ENCODE assay signal across 8 cellular contexts in the genomic region with DNA sequence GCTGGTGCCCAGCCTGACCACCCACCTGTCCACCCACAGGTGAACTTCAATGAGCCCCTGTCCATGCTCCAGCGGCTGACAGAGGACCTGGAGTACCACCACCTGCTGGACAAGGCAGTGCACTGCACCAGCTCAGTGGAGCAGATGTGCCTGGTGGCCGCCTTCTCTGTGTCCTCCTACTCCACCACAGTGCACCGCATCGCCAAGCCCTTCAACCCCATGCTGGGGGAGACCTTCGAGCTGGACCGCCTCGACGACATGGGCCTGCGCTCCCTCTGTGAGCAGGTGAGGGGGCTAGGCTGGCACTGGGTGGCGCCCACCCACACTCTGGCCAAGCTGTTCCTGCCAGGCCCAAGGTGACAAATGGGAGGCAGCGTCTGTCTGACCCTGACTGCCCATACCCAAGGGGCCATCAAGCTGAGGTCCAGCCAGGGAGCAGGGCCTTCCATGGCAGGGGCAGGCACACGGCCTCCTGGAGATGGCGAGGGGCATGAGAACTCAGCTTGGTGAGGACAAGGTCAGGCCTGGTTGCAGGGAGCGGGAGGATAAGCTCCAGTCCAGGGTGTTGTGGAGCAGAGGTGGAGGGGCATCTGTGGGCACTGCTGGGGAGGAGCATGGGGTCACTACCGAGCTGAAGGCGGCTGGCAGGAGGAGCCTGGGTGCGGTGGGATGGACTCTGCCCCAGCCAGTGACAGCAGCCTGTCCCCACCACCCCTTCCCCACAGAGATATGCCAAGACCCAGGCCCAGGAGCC.
DNase-seq lines count a peak whose midpoint lies in the region; ATAC-seq and TF ChIP-seq lines count a peak whose summit lies in the region.

No MANE protein-coding gene starts in this region.

- TF ChIP-seq CTCF in heart left ventricle (IDR thresholded peaks at IDR 0.05) (peak; percentile 57 to 78 (median 68)), spleen (IDR thresholded peaks at IDR 0.05 in 8 of 11, conservative IDR thresholded peaks at IDR 0.05 in 3 of 11) (peak in 10 of 11 experiments; percentile 36 to 80 (median 67))

- DNase-seq in EL (peak; percentile 25), M059J (ENCODE audit: low read depth) (peak; percentile 3), heart left ventricle (peak in 3 of 5 donors; percentile 28 to 63 (median 38)), spleen (peak; percentile 74), NCI-H2081 (lab: John Stamatoyannopoulos, UW) (no peak)

- no peaks in the 10 kb centered on the region for H3K9me3 Mint-ChIP-seq in activated T-helper 17 cell treated with anti-CD3 and anti-CD28 coated beads, Interleukin-2, amount 50 U/mL, for 72 hours

- peaks cover 13% of the 10 kb centered on the region for H3K4me1 Mint-ChIP-seq in activated T-helper 17 cell treated with anti-CD3 and anti-CD28 coated beads, Interleukin-2, amount 50 U/mL, for 72 hours

- WGBS in heart left ventricle, 4 donors, result 79 to 84% (median 81%) methylated on average over 16 to 17 of the region's 17 CpGs
- WGBS in spleen, 5 donors, result 84 to 87% (median 85%) methylated on average over 10 to 17 of the region's 17 CpGs

- intact Hi-C loops in heart left ventricle (cut with DNase I) (loop anchor here in 1 of 10 donors (10.0 kb wide), 2 partner anchors 86 to 116 kb away; no protein-coding TSS in a partner anchor), spleen (cut with DNase I; ENCODE audit: low total_unique reads) (no loop called here)

- H3K36me3 ChIP-seq in heart left ventricle (peaks cover 0 to 44% (median 15%) of the 10 kb centered on the region in 9 donors), spleen (peaks cover 0 to 82% (median 19%) of the 10 kb centered on the region in 6 donors)

- H3K4me3 Mint-ChIP-seq in activated T-helper 17 cell treated with anti-CD3 and anti-CD28 coated beads, Interleukin-2, amount 50 U/mL, for 72 hours, result no peak overlapping the region

- peak; percentile 59 for ATAC-seq in activated T-helper 17 cell treated with anti-CD3 and anti-CD28 coated beads, Interleukin-2, amount 50 U/mL, for 72 hours (replicated peaks)
- peak in 3 of 4 donors; percentile 50 to 52 (median 50) for ATAC-seq in heart left ventricle
- no peak for ATAC-seq in HG03520 (IDR thresholded peaks at IDR 0.05; ENCODE audit: unreplicated experiment)
- ATAC-seq in GM19324 (IDR thresholded peaks at IDR 0.05; ENCODE audit: low FRiP score, unreplicated experiment), result no peak

- H3K27ac Mint-ChIP-seq in activated T-helper 17 cell treated with anti-CD3 and anti-CD28 coated beads, Interleukin-2, amount 50 U/mL, for 72 hours, result no peak overlapping the region

- H3K36me3 Mint-ChIP-seq in activated T-helper 17 cell treated with anti-CD3 and anti-CD28 coated beads, Interleukin-2, amount 50 U/mL, for 72 hours (ENCODE audit: low read depth), result no peaks in the 10 kb centered on the region

- H3K27ac ChIP-seq in heart left ventricle (no peak overlapping the region), spleen (no peak overlapping the region)

- no peaks in the 10 kb centered on the region for H3K27me3 Mint-ChIP-seq in activated T-helper 17 cell treated with anti-CD3 and anti-CD28 coated beads, Interleukin-2, amount 50 U/mL, for 72 hours

- no peak overlapping the region for H3K4me3 ChIP-seq in heart left ventricle
- H3K4me3 ChIP-seq in spleen, result no peak overlapping the region

- TF ChIP-seq POLR2A in heart left ventricle (IDR thresholded peaks at IDR 0.05) (no peak), spleen (IDR thresholded peaks at IDR 0.05) (no peak)

- H3K27me3 ChIP-seq in heart left ventricle (no peaks in the 10 kb centered on the region), spleen (replicated peaks in 1 of 7) (no peaks in the 10 kb centered on the region)

- H3K4me1 ChIP-seq in heart left ventricle (peaks cover 0 to 6% (median 0%) of the 10 kb centered on the region in 12 donors), spleen (no peaks in the 10 kb centered on the region)

- H3K9me3 ChIP-seq in heart left ventricle (no peaks in the 10 kb centered on the region), spleen (no peaks in the 10 kb centered on the region)

Comparison
In these comparisons a context has a peak if more than half of its experiments do, and no peak if none do; other contexts are left out.
1. DNase-seq: peak in EL (single experiment), M059J (single experiment), heart left ventricle (3 of 5) and spleen (single experiment); none in NCI-H2081 (0 of 2).
2. ATAC-seq: peak in activated T-helper 17 cell treated with anti-CD3 and anti-CD28 coated beads, Interleukin-2, amount 50 U/mL, for 72 hours (single experiment) and heart left ventricle (3 of 4); none in HG03520 (single experiment) and GM19324 (single experiment).